33 cellular contexts compared by ENCODE assay signal in genomic region chr4:73248416-73248815, GRCh38.
"Had no signal": no experiment of that assay in that cellular context is flagged by ENCODE, and none has a peak within 500 bp of the region (broad histone marks: within the 10 kb centered on the region; RNA-seq: fewer than 3 reads in every experiment).

No MANE protein-coding gene starts in this region.

- H3K4me3 ChIP-seq: MG63, PC-9 had no signal

- H3K27ac ChIP-seq: PC-9, VCaP had no signal

- FAIRE-seq: bronchial epithelial cell had no signal

- H3K27ac Mint-ChIP-seq: activated B cell treated with CpG ODN at 0.5 μM for 24 hours; activated CD4-positive, alpha-beta memory T cell treated with anti-CD3 and anti-CD28 coated beads, Interleukin-2, amount 10 ng/mL, durations not matched to agents 7 days and 5 days; activated CD8-positive, alpha-beta memory T cell treated with anti-CD3 and anti-CD28 coated beads, Interleukin-2, amount 10 ng/mL, durations not matched to agents 7 days and 5 days; activated naive CD4-positive, alpha-beta T cell treated with anti-CD3 and anti-CD28 coated beads, Interleukin-2, amount 10 ng/mL, durations not matched to agents 7 days and 5 days; activated naive CD8-positive, alpha-beta T cell; activated naive CD8-positive, alpha-beta T cell treated with anti-CD3 and anti-CD28 coated beads, Interleukin-2, amount 50 U/mL, for 24 hours; brain had no signal

- H3K27me3 Mint-ChIP-seq: activated B cell treated with CpG ODN at 0.5 μM for 24 hours; activated CD4-positive, alpha-beta memory T cell treated with anti-CD3 and anti-CD28 coated beads, Interleukin-2, amount 10 ng/mL, durations not matched to agents 7 days and 5 days; activated CD8-positive, alpha-beta memory T cell treated with anti-CD3 and anti-CD28 coated beads, Interleukin-2, amount 10 ng/mL, durations not matched to agents 7 days and 5 days; activated naive CD4-positive, alpha-beta T cell treated with anti-CD3 and anti-CD28 coated beads, Interleukin-2, amount 10 ng/mL, durations not matched to agents 7 days and 5 days; activated naive CD8-positive, alpha-beta T cell; activated naive CD8-positive, alpha-beta T cell treated with anti-CD3 and anti-CD28 coated beads, Interleukin-2, amount 50 U/mL, for 24 hours; brain had no signal

- H3K4me2 ChIP-seq: PC-9 had no signal

- H2AFZ ChIP-seq: PC-9 had no signal

- H3K27me3 ChIP-seq: MG63 had no signal

- DNase-seq: activated B cell treated with CpG ODN at 0.5 μM for 24 hours; activated CD4-positive, alpha-beta memory T cell treated with anti-CD3 and anti-CD28 coated beads, Interleukin-2, amount 10 ng/mL, durations not matched to agents 7 days and 5 days; activated CD4-positive, alpha-beta T cell treated with anti-CD3 and anti-CD28 coated beads for 48 hours; activated CD4-positive, CD25-positive, alpha-beta regulatory T cell treated with anti-CD3 and anti-CD28 coated beads, Interleukin-2, amount 50 U/mL, for 72 hours; activated CD8-positive, alpha-beta memory T cell treated with anti-CD3 and anti-CD28 coated beads for 24 hours; activated CD8-positive, alpha-beta memory T cell treated with anti-CD3 and anti-CD28 coated beads, Interleukin-2, amount 10 ng/mL, durations not matched to agents 7 days and 5 days; activated CD8-positive, alpha-beta memory T cell treated with anti-CD3 and anti-CD28 coated beads, Interleukin-2, amount 50 U/mL, for 48 hours; activated effector memory CD4-positive, alpha-beta T cell treated with Interleukin-2 at 50 U/mL for 16 hours; activated naive CD4-positive, alpha-beta T cell treated with anti-CD3 and anti-CD28 coated beads, Interleukin-2, amount 10 ng/mL, durations not matched to agents 7 days and 5 days; activated naive CD8-positive, alpha-beta T cell treated with anti-CD3 and anti-CD28 coated beads, Interleukin-2, amount 50 U/mL, for 24 hours; activated T-cell treated with anti-CD3 and anti-CD28 coated beads, Interleukin-2, amount 50 U/mL, for 48 hours; anterior cingulate cortex; caudate nucleus; Karpas-422; MG63; MV-4-11; NCI-H1092; NCI-H1436 treated with DMSO at 0.1 percent for 48 hours; NCI-H1694 treated with DMSO at 0.1 percent for 48 hours; NCI-H2029; NCI-H345; NCI-H524 treated with DMSO at 0.1 percent for 48 hours; NK-92 treated with Interleukin-12 subunit alpha and Interleukin-12 subunit beta, amount 100 ng/mL, for 24 hours; PC-9; Right ventricle myocardium superior; SW 1271; T-helper 1 cell; T-helper 2 cell; T-helper 9 cell had no signal

- H3K9me3 Mint-ChIP-seq: activated B cell treated with CpG ODN at 0.5 μM for 24 hours; activated CD4-positive, alpha-beta memory T cell treated with anti-CD3 and anti-CD28 coated beads, Interleukin-2, amount 10 ng/mL, durations not matched to agents 7 days and 5 days; activated naive CD4-positive, alpha-beta T cell treated with anti-CD3 and anti-CD28 coated beads, Interleukin-2, amount 10 ng/mL, durations not matched to agents 7 days and 5 days; activated naive CD8-positive, alpha-beta T cell treated with anti-CD3 and anti-CD28 coated beads, Interleukin-2, amount 50 U/mL, for 24 hours had no signal

- H3K9me3 ChIP-seq: MG63 had no signal

- H3K4me3 Mint-ChIP-seq: activated B cell treated with CpG ODN at 0.5 μM for 24 hours; activated CD4-positive, alpha-beta memory T cell treated with anti-CD3 and anti-CD28 coated beads, Interleukin-2, amount 10 ng/mL, durations not matched to agents 7 days and 5 days; activated CD8-positive, alpha-beta memory T cell treated with anti-CD3 and anti-CD28 coated beads, Interleukin-2, amount 10 ng/mL, durations not matched to agents 7 days and 5 days; activated naive CD4-positive, alpha-beta T cell treated with anti-CD3 and anti-CD28 coated beads, Interleukin-2, amount 10 ng/mL, durations not matched to agents 7 days and 5 days; activated naive CD8-positive, alpha-beta T cell; activated naive CD8-positive, alpha-beta T cell treated with anti-CD3 and anti-CD28 coated beads, Interleukin-2, amount 50 U/mL, for 24 hours had no signal
